Comparison of ENCODE assay signal across 12 cellular contexts in genomic region chr1:206890125-206890637, GRCh38. TPM values are rescaled to one million over a fixed set of nuclear protein-coding genes. Genes with fewer than 3 reads are reported as not detected.
DNase-seq lines count a peak whose midpoint lies in the region; ATAC-seq and TF ChIP-seq lines count a peak whose summit lies in the region.
"Had no signal": no experiment of that assay in that cellular context is flagged by ENCODE, and none has a peak within 500 bp of the region (broad histone marks: within the 10 kb centered on the region; RNA-seq: fewer than 3 reads in every experiment).

No MANE protein-coding gene starts in this region.

- peaks cover 4% of the 10 kb centered on the region; the same call in 1 of the 2 replicates for H3F3A ChIP-seq in PC-9 (ENCODE audit: insufficient read depth, low read depth)

- H3K9me3 Mint-ChIP-seq in activated naive CD4-positive, alpha-beta T cell treated with anti-CD3 and anti-CD28 coated beads, Interleukin-2, amount 50 U/mL, for 24 hours = no peaks in the 10 kb centered on the region
- H3K9me3 Mint-ChIP-seq in stimulated activated effector memory CD8-positive, alpha-beta T cell treated with anti-CD3 and anti-CD28 coated beads, Interleukin-12 subunit alpha, Interleukin-12 subunit beta, amount 100 ng/mL, for 72 hours = no peaks in the 10 kb centered on the region

- H3K4me1 ChIP-seq in OCI-LY3 (ENCODE audit: low read length) = peaks cover 19% of the 10 kb centered on the region
- peaks cover 10% of the 10 kb centered on the region for H3K4me1 ChIP-seq in PC-9 (replicated peaks; ENCODE audit: insufficient read depth)

- DNase-seq in activated naive CD4-positive, alpha-beta T cell (lab: John Stamatoyannopoulos, UW) = no peak
- DNase-seq in epithelial cell of esophagus (ENCODE audit: low read depth) (peak; percentile 94), PC-9 (no peak), NCI-H69 (lab: John Stamatoyannopoulos, UW) (no peak)
- DNase-seq in stimulated activated effector memory CD8-positive, alpha-beta T cell treated with anti-CD3 and anti-CD28 coated beads, Interleukin-12 subunit alpha, Interleukin-12 subunit beta, amount 100 ng/mL, for 72 hours (ENCODE audit: low spot score in 2 of 2) = no peak
- DNase-seq: heart left ventricle, NCI-H526 treated with DMSO at 0.1 percent for 48 hours, nucleus accumbens had no signal

- H3K36me3 ChIP-seq in OCI-LY3 (replicated peaks; ENCODE audit: low read depth, low read length) (no peaks in the 10 kb centered on the region), PC-9 (ENCODE audit: low read depth) (no peaks in the 10 kb centered on the region)
- H3K36me3 ChIP-seq: cardiac muscle cell, heart left ventricle had no signal

- H3K9ac ChIP-seq in OCI-LY3 (ENCODE audit: low read length) = no peak overlapping the region

- H3K4me2 ChIP-seq in OCI-LY3 (ENCODE audit: low read length) = 0 out of 2 replicates have a peak overlapping the region, but pooled peaks have one; percentile 10
- H3K4me2 ChIP-seq in PC-9 = no peak overlapping the region

- H3K4me1 Mint-ChIP-seq in activated naive CD4-positive, alpha-beta T cell treated with anti-CD3 and anti-CD28 coated beads, Interleukin-2, amount 50 U/mL, for 24 hours = peaks cover 49% of the 10 kb centered on the region
- peaks cover 22% of the 10 kb centered on the region for H3K4me1 Mint-ChIP-seq in stimulated activated effector memory CD8-positive, alpha-beta T cell treated with anti-CD3 and anti-CD28 coated beads, Interleukin-12 subunit alpha, Interleukin-12 subunit beta, amount 100 ng/mL, for 72 hours

- H3K27me3 Mint-ChIP-seq in activated naive CD4-positive, alpha-beta T cell treated with anti-CD3 and anti-CD28 coated beads, Interleukin-2, amount 50 U/mL, for 24 hours = no peaks in the 10 kb centered on the region

- H3K27me3 ChIP-seq in OCI-LY3 (ENCODE audit: low read depth, low read length) (peaks cover 40% of the 10 kb centered on the region), PC-9 (ENCODE audit: insufficient read depth, low read depth) (no peaks in the 10 kb centered on the region)
- H3K27me3 ChIP-seq: cardiac muscle cell had no signal

- H3K9me3 ChIP-seq in OCI-LY3 (ENCODE audit: insufficient read depth, low read length) (no peaks in the 10 kb centered on the region), PC-9 (ENCODE audit: insufficient read depth, low read depth) (no peaks in the 10 kb centered on the region)
- H3K9me3 ChIP-seq: heart left ventricle had no signal

- BruUV-seq in PC-9 (replicated peaks; lab: Mats Ljungman, UMichigan) = no TSS peak

- H3K9me2 ChIP-seq in PC-9 (ENCODE audit: insufficient read depth) = no peaks in the 10 kb centered on the region

- H3K36me3 Mint-ChIP-seq in activated naive CD4-positive, alpha-beta T cell treated with anti-CD3 and anti-CD28 coated beads, Interleukin-2, amount 50 U/mL, for 24 hours = peaks cover 3% of the 10 kb centered on the region
- H3K36me3 Mint-ChIP-seq in stimulated activated effector memory CD8-positive, alpha-beta T cell treated with anti-CD3 and anti-CD28 coated beads, Interleukin-12 subunit alpha, Interleukin-12 subunit beta, amount 100 ng/mL, for 72 hours = no peaks in the 10 kb centered on the region

- POLR2A ChIA-PET in PC-9 (lab: Charles Lee; ENCODE audit: unreplicated experiment) = no interaction called here

- intact Hi-C loops in PC-9 (cut with micrococcal nuclease; ENCODE audit: unreplicated experiment) = no loop called here

- H2AFZ ChIP-seq in OCI-LY3 (ENCODE audit: low read depth, low read length) (no peak overlapping the region), PC-9 (no peak overlapping the region)

- peak overlapping the region; percentile 19 for H3K4me3 Mint-ChIP-seq in activated naive CD4-positive, alpha-beta T cell treated with anti-CD3 and anti-CD28 coated beads, Interleukin-2, amount 50 U/mL, for 24 hours
- no peak overlapping the region for H3K4me3 Mint-ChIP-seq in stimulated activated effector memory CD8-positive, alpha-beta T cell treated with anti-CD3 and anti-CD28 coated beads, Interleukin-12 subunit alpha, Interleukin-12 subunit beta, amount 100 ng/mL, for 72 hours

- H3K79me2 ChIP-seq in OCI-LY3 (ENCODE audit: low read length) (no peaks in the 10 kb centered on the region), PC-9 (ENCODE audit: low read depth) (no peaks in the 10 kb centered on the region)

- no peak overlapping the region for H3K27ac Mint-ChIP-seq in activated naive CD4-positive, alpha-beta T cell treated with anti-CD3 and anti-CD28 coated beads, Interleukin-2, amount 50 U/mL, for 24 hours
- no peak overlapping the region for H3K27ac Mint-ChIP-seq in stimulated activated effector memory CD8-positive, alpha-beta T cell treated with anti-CD3 and anti-CD28 coated beads, Interleukin-12 subunit alpha, Interleukin-12 subunit beta, amount 100 ng/mL, for 72 hours

- peak; percentile 46 for ATAC-seq in stimulated activated effector memory CD8-positive, alpha-beta T cell treated with anti-CD3 and anti-CD28 coated beads, Interleukin-12 subunit alpha, Interleukin-12 subunit beta, amount 100 ng/mL, for 72 hours
- no peak for ATAC-seq in HG03342 (IDR thresholded peaks at IDR 0.05; ENCODE audit: unreplicated experiment)

- H3K4me3 ChIP-seq in OCI-LY3 (ENCODE audit: low read length) (no peak overlapping the region), epithelial cell of esophagus (ENCODE audit: low read length) (no peak overlapping the region), PC-9 (no peak overlapping the region)
- H3K4me3 ChIP-seq: cardiac muscle cell, heart left ventricle had no signal

- CTCF ChIA-PET in PC-9 (lab: Charles Lee) = no interaction called here

- TF ChIP-seq CTCF in OCI-LY3 (IDR thresholded peaks at IDR 0.05; ENCODE audit: low read depth, low read length) (no peak), epithelial cell of esophagus (IDR thresholded peaks at IDR 0.05; ENCODE audit: insufficient read depth, low read depth, low read length, missing control alignments) (no peak), PC-9 (conservative IDR thresholded peaks at IDR 0.05) (no peak)

- H4K20me1 ChIP-seq in OCI-LY3 (ENCODE audit: insufficient read depth, low read length) (no peaks in the 10 kb centered on the region), PC-9 (ENCODE audit: insufficient read depth) (no peaks in the 10 kb centered on the region)

- no peak overlapping the region for H3K27ac ChIP-seq in OCI-LY3 (ENCODE audit: low read length)
- H3K27ac ChIP-seq in PC-9 = no peak overlapping the region
- H3K27ac ChIP-seq: cardiac muscle cell, heart left ventricle had no signal

RNA-seq across cellular contexts. Expression of gene IL24, which starts 7.1 kb away (rescaled TPM):
- not detected in 2 replicates for total RNA-seq in PC-9 (2021)
- total RNA-seq: cardiac muscle cell, heart left ventricle had no signal

RNA-seq across cellular contexts. Expression of gene IL20, which starts 24.8 kb away (rescaled TPM):
- total RNA-seq in PC-9 (2021) = not detected in 2 replicates
- total RNA-seq: cardiac muscle cell, heart left ventricle had no signal

RNA-seq across cellular contexts. Expression of gene FCMR, which starts 31.6 kb away (rescaled TPM):
- total RNA-seq in PC-9 (2021) = 0.63 and 1.2 TPM in 2 replicates
- total RNA-seq: cardiac muscle cell had no signal

RNA-seq across cellular contexts. Expression of gene PIGR, which starts 56.1 kb away (rescaled TPM):
- 0.10 TPM in 1 of 2 replicates, not detected in the other for total RNA-seq in PC-9 (2021)
- total RNA-seq: cardiac muscle cell had no signal
